In genomic region chr10:119078422-119079179, GRCh38 we compare ENCODE assay signal across 7 cellular contexts. TPM values are rescaled to one million over a fixed set of nuclear protein-coding genes. Genes with fewer than 3 reads are reported as not detected.
DNase-seq lines count a peak whose midpoint lies in the region; ATAC-seq and TF ChIP-seq lines count a peak whose summit lies in the region.

No MANE protein-coding gene starts in this region.

- peaks cover 44% of the 10 kb centered on the region for H3K36me3 Mint-ChIP-seq in GM23338 (ENCODE audit: low read depth)

- peak overlapping the region; percentile 76 for H3K4me2 ChIP-seq in GM23338
- peak overlapping the region; percentile 79 for H3K4me2 ChIP-seq in skeletal muscle satellite cell (ENCODE audit: low read length)

- no peaks in the 10 kb centered on the region for H3F3A ChIP-seq in GM23338 (replicated peaks; ENCODE audit: low read depth)

- H3K4me3 ChIP-seq in GM23338 (peak overlapping the region; percentile 86), SJSA1 (peak overlapping the region; percentile 86), fibroblast of villous mesenchyme (ENCODE audit: low read depth, low read length) (peak overlapping the region; percentile 96), skeletal muscle satellite cell (ENCODE audit: low read length) (peak overlapping the region; percentile 99)

- H3K27me3 Mint-ChIP-seq in GM23338 (ENCODE audit: insufficient read depth, low read depth, poor library complexity): peaks cover 13% of the 10 kb centered on the region

- H3K36me3 ChIP-seq in GM23338 (ENCODE audit: insufficient read depth) (peaks cover 7% of the 10 kb centered on the region; the same call in 1 of the 2 replicates), SJSA1 (peaks cover 35% of the 10 kb centered on the region), skeletal muscle satellite cell (ENCODE audit: insufficient read depth, low read length) (peaks cover 13% of the 10 kb centered on the region)

- peaks cover 11% of the 10 kb centered on the region for H3K4me1 ChIP-seq in GM23338 (ENCODE audit: insufficient read depth)
- H3K4me1 ChIP-seq in SJSA1 (replicated peaks): peaks cover 21% of the 10 kb centered on the region
- peaks cover 12% of the 10 kb centered on the region for H3K4me1 ChIP-seq in skeletal muscle satellite cell (ENCODE audit: control insufficient read depth, insufficient read depth, low read length)

- TF ChIP-seq CTCF in GM23338 (conservative IDR thresholded peaks at IDR 0.05; ENCODE audit: low read depth in 2 of 2) (no peak), fibroblast of villous mesenchyme (IDR thresholded peaks at IDR 0.05; ENCODE audit: insufficient read depth, low read depth, low read length) (no peak)

- DNase-seq in GM23338 (ENCODE audit: low spot score): no peak
- no peak for DNase-seq in SJSA1 (ENCODE audit: low read depth in 1 of 2, low spot score in 2 of 2)
- no peak for DNase-seq in fibroblast of villous mesenchyme (ENCODE audit: low read depth)
- DNase-seq in HPDE6-E6E7 (ENCODE audit: extremely low spot score): no peak

- peak overlapping the region; percentile 85; the same call in 1 of the 2 replicates for H3K27ac ChIP-seq in GM23338 (ENCODE audit: low read depth)
- no peak overlapping the region for H3K27ac ChIP-seq in SJSA1

- H3K9ac ChIP-seq in skeletal muscle satellite cell (ENCODE audit: low read depth, low read length): peak overlapping the region; percentile 100

- H3K79me2 ChIP-seq in GM23338 (replicated peaks; ENCODE audit: insufficient read depth): peaks cover 71% of the 10 kb centered on the region

- no peaks in the 10 kb centered on the region for H3K9me3 ChIP-seq in SJSA1 (replicated peaks)
- H3K9me3 ChIP-seq in skeletal muscle satellite cell (replicated peaks; ENCODE audit: low read length): no peaks in the 10 kb centered on the region

- H3K4me1 Mint-ChIP-seq in GM23338: peaks cover 18% of the 10 kb centered on the region; the same call in 2 of the 3 replicates

- peaks cover 55% of the 10 kb centered on the region for H4K20me1 ChIP-seq in GM23338 (replicated peaks; ENCODE audit: insufficient read depth)

- no peak overlapping the region for H2AFZ ChIP-seq in GM23338

- no peaks in the 10 kb centered on the region for H3K9me2 ChIP-seq in GM23338 (ENCODE audit: insufficient read depth)

- H3K4me3 Mint-ChIP-seq in GM23338: peak overlapping the region; percentile 98

- H3K27me3 ChIP-seq in GM23338 (ENCODE audit: insufficient read depth) (no peaks in the 10 kb centered on the region), SJSA1 (replicated peaks) (no peaks in the 10 kb centered on the region), skeletal muscle satellite cell (ENCODE audit: control insufficient read depth, insufficient read depth, low read length) (no peaks in the 10 kb centered on the region)

- ATAC-seq in GM23338: no peak
- ATAC-seq in GM21825 (IDR thresholded peaks at IDR 0.05; ENCODE audit: unreplicated experiment): no peak
- ATAC-seq in GM21723 (IDR thresholded peaks at IDR 0.05; ENCODE audit: unreplicated experiment): no peak

- H3K9me3 Mint-ChIP-seq in GM23338: no peaks in the 10 kb centered on the region

- H3K27ac Mint-ChIP-seq in GM23338: peak overlapping the region; percentile 32; the same call in 1 of the 2 replicates

TF ChIP-seq in GM23338, 12 proteins besides CTCF, POLR2A, EP300 and RAD21 (continues in another document):
- TF ChIP-seq REST (IDR thresholded peaks at IDR 0.05; ENCODE audit: unreplicated experiment): no peak

RNA-seq across cellular contexts. Expression of gene EIF3A, which starts 2.0 kb away (rescaled TPM):
- total RNA-seq in GM23338 (2014; rRNA removed; shearing (Covaris generic)): 170 and 171 TPM in 2 replicates
- 136 and 152 TPM in 2 replicates for polyA plus RNA-seq in GM23338 (2016; fragmentation: Nextera tagmentation; extraction: Ambion mirVana)
- 86.0 and 89.5 TPM in 2 replicates for total RNA-seq in SJSA1 (2014; rRNA removed; shearing (Covaris generic))
- 95.7 and 119 TPM in 2 replicates for total RNA-seq in fibroblast of villous mesenchyme
- 110 and 111 TPM in 2 replicates for total RNA-seq in skeletal muscle satellite cell (2012; rRNA removed)

RNA-seq across cellular contexts. Expression of gene DENND10, which starts 25.3 kb away (rescaled TPM):
- total RNA-seq in GM23338 (2014; rRNA removed; shearing (Covaris generic)): 41.8 and 53.7 TPM in 2 replicates
- 36.5 and 41.4 TPM in 2 replicates for polyA plus RNA-seq in GM23338 (2016; fragmentation: Nextera tagmentation; extraction: Ambion mirVana)
- 40.6 and 48.4 TPM in 2 replicates for total RNA-seq in SJSA1 (2014; rRNA removed; shearing (Covaris generic))
- total RNA-seq in fibroblast of villous mesenchyme: 71.2 and 94.6 TPM in 2 replicates
- 41.3 and 47.4 TPM in 2 replicates for total RNA-seq in skeletal muscle satellite cell (2012; rRNA removed)

RNA-seq across cellular contexts. Expression of gene NANOS1, which starts 49.1 kb away (rescaled TPM):
- 2.9 and 7.8 TPM in 2 replicates for total RNA-seq in GM23338 (2014; rRNA removed; shearing (Covaris generic))
- 1.6 and 2.2 TPM in 2 replicates for polyA plus RNA-seq in GM23338 (2016; fragmentation: Nextera tagmentation; extraction: Ambion mirVana)
- 0.71 and 2.7 TPM in 2 replicates for total RNA-seq in SJSA1 (2014; rRNA removed; shearing (Covaris generic))
- 1.9 and 6.0 TPM in 2 replicates for total RNA-seq in fibroblast of villous mesenchyme
- total RNA-seq in skeletal muscle satellite cell (2012; rRNA removed): 0.44 and 0.76 TPM in 2 replicates
